In genomic region chr10:122375761-122376160, GRCh38 we compare ENCODE assay signal across 8 cellular contexts.
DNase-seq lines count a peak whose midpoint lies in the region; ATAC-seq lines count a peak whose summit lies in the region.

No MANE protein-coding gene starts in this region.

- peak overlapping the region; percentile 86 for H3K4me3 Mint-ChIP-seq in T-helper 1 cell treated with Interleukin-12 subunit alpha and Interleukin-12 subunit beta and Interleukin-4 antibody, amounts not matched to agents 30 μg/mL and 1 μg/mL, for 36 hours

- peaks cover 75% of the 10 kb centered on the region for H3K27me3 Mint-ChIP-seq in T-helper 1 cell treated with Interleukin-12 subunit alpha and Interleukin-12 subunit beta and Interleukin-4 antibody, amounts not matched to agents 30 μg/mL and 1 μg/mL, for 36 hours (ENCODE audit: low read depth)

- peak overlapping the region; percentile 57 for H3K27ac Mint-ChIP-seq in T-helper 1 cell treated with Interleukin-12 subunit alpha and Interleukin-12 subunit beta and Interleukin-4 antibody, amounts not matched to agents 30 μg/mL and 1 μg/mL, for 36 hours

- peaks cover 8% of the 10 kb centered on the region for H3K9me3 Mint-ChIP-seq in T-helper 1 cell treated with Interleukin-12 subunit alpha and Interleukin-12 subunit beta and Interleukin-4 antibody, amounts not matched to agents 30 μg/mL and 1 μg/mL, for 36 hours

- H3K4me1 Mint-ChIP-seq in T-helper 1 cell treated with Interleukin-12 subunit alpha and Interleukin-12 subunit beta and Interleukin-4 antibody, amounts not matched to agents 30 μg/mL and 1 μg/mL, for 36 hours (ENCODE audit: low read depth), result peaks cover 15% of the 10 kb centered on the region

- H3K36me3 Mint-ChIP-seq in T-helper 1 cell treated with Interleukin-12 subunit alpha and Interleukin-12 subunit beta and Interleukin-4 antibody, amounts not matched to agents 30 μg/mL and 1 μg/mL, for 36 hours (ENCODE audit: low read depth), result no peaks in the 10 kb centered on the region

- DNase-seq in T-helper 1 cell (no peak), astrocyte of the hippocampus (ENCODE audit: low read depth, low spot score) (peak; percentile 32), left kidney (ENCODE audit: low read depth, low spot score) (peak; percentile 39), superior temporal gyrus (ENCODE audit: extremely low spot score) (peak; percentile 63), NCI-H2196 treated with DMSO at 0.1 percent for 48 hours (lab: John Stamatoyannopoulos, UW; ENCODE audit: unreplicated experiment) (no peak)

- ATAC-seq in GM21367 (IDR thresholded peaks at IDR 0.05; ENCODE audit: unreplicated experiment) (no peak), HG02610 (IDR thresholded peaks at IDR 0.05; ENCODE audit: unreplicated experiment) (no peak)

Comparison
In these comparisons a context has a peak if more than half of its experiments do, and no peak if none do; other contexts are left out.
1. DNase-seq: peak in astrocyte of the hippocampus (single experiment), left kidney (single experiment) and superior temporal gyrus (single experiment); none in T-helper 1 cell (0 of 5) and NCI-H2196 treated with DMSO at 0.1 percent for 48 hours (single experiment).